8 cellular contexts compared by ENCODE assay signal in the genomic region with DNA sequence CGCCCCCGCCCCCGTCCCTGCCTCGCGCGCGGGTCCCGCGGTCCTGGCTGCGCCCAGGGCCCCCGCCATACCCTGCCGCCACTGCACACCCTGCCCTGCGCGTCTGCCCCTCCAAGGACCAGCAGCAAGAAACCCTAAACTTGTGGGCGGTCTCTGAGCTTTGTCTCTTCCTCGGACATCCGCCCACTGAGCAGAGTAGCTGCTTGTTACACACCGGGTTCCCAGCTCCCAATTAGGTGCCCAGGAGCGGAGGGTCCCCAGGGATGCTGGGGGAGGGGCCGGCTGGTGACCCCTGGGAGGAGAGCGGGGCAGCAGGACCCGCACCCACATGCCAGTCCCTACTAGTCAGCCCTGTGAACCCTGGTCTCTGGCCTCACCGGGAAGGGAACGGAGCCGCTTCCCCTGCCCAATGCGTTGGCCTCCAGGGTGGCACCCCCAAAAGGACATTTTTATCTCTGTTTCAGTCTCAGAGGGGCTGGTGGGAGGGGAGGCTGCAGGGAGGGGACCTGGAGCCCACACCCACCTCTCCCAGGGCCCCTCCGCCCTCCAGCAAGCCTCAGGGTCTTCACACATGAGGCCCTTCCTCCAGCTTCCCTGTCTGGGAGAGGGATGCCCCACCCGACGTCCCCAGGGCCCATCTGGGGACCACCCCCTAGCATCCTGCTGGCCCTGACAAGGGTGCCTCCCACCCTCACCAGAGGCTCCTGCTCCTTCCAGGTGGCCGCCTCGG. TPM values are rescaled to one million over a fixed set of nuclear protein-coding genes. Genes with fewer than 3 reads are reported as not detected.
A peak's percentile ranks its signal among the peaks of the same experiment; 100 is the strongest.
DNase-seq lines count a peak whose midpoint lies in the region; ATAC-seq, FAIRE-seq and TF ChIP-seq lines count a peak whose summit lies in the region.

No MANE protein-coding gene starts in this region.

- H3K27ac ChIP-seq in CD8-positive, alpha-beta memory T cell (ENCODE audit: low read depth, low read length), result peak overlapping the region; percentile 47
- H3K27ac ChIP-seq in HL-60 (replicated peaks), result no peak overlapping the region

- FAIRE-seq in HTR-8/SVneo (lab: Jason Lieb, UNC), result no peak

- no peak overlapping the region for H3K4me3 ChIP-seq in CD8-positive, alpha-beta memory T cell (ENCODE audit: low read length)
- H3K4me3 ChIP-seq in HL-60 (replicated peaks; ENCODE audit: insufficient read depth, low read length), result peak overlapping the region; percentile 33; the same call in 1 of the 2 replicates

- no peak for ATAC-seq in GM18861 (IDR thresholded peaks at IDR 0.05; ENCODE audit: unreplicated experiment)
- no peak for ATAC-seq in GM21360 (IDR thresholded peaks at IDR 0.05; ENCODE audit: unreplicated experiment)

- no peaks in the 10 kb centered on the region for H3K27me3 Mint-ChIP-seq in CD8-positive, alpha-beta memory T cell
- no peaks in the 10 kb centered on the region for H3K27me3 Mint-ChIP-seq in chondrocyte (ENCODE audit: low read depth)
- peaks cover 12% of the 10 kb centered on the region for H3K27me3 Mint-ChIP-seq in nephron (ENCODE audit: low read depth)

- H3K27me3 ChIP-seq in CD8-positive, alpha-beta memory T cell (ENCODE audit: insufficient read depth, low read length, poor library complexity, severe bottlenecking), result no peaks in the 10 kb centered on the region
- no peaks in the 10 kb centered on the region for H3K27me3 ChIP-seq in HL-60 (ENCODE audit: insufficient read depth, poor library complexity, severe bottlenecking)

- peak overlapping the region; percentile 55 to 87 (median 72) for H3K4me3 Mint-ChIP-seq in CD8-positive, alpha-beta memory T cell
- H3K4me3 Mint-ChIP-seq in chondrocyte (ENCODE audit: unreplicated experiment) (peak overlapping the region; percentile 64), nephron (peak overlapping the region; percentile 74 to 80 (median 79))

- CTCF ChIA-PET in CD8-positive, alpha-beta memory T cell (lab: Charles Lee), result interaction anchor here (0.7 to 2.6 kb wide), 26 partner anchors 11 to 338 kb away, joined by 3 to 22 read pairs (median 8); a partner anchor contains a TSS

- peaks cover 0 to 23% (median 6%) of the 10 kb centered on the region in 3 donors for H3K36me3 Mint-ChIP-seq in CD8-positive, alpha-beta memory T cell
- H3K36me3 Mint-ChIP-seq in chondrocyte (ENCODE audit: low read depth) (no peaks in the 10 kb centered on the region), nephron (ENCODE audit: low read depth) (no peaks in the 10 kb centered on the region)

- peak overlapping the region in 5 of 8 donors; percentile 34 to 96 (median 87) for H3K27ac Mint-ChIP-seq in CD8-positive, alpha-beta memory T cell
- H3K27ac Mint-ChIP-seq in chondrocyte (ENCODE audit: unreplicated experiment) (no peak overlapping the region), nephron (no peak overlapping the region)

- DNase-seq in CD8-positive, alpha-beta memory T cell, result peak in 1 of 5 donors; percentile 58
- DNase-seq in HL-60 (ENCODE audit: low read depth in 1 of 2, low spot score in 1 of 2) (no peak), chondrocyte (ENCODE audit: low spot score) (no peak), HTR-8/SVneo (ENCODE audit: insufficient read length, low spot score) (no peak), pons (ENCODE audit: low spot score) (no peak)

- POLR2A ChIA-PET in CD8-positive, alpha-beta memory T cell (lab: Charles Lee), result interaction anchor here (0.6 to 5.7 kb wide), 6 partner anchors 9 to 105 kb away, joined by 3 to 110 read pairs (median 12); a partner anchor contains a TSS

- no peaks in the 10 kb centered on the region for H3K9me3 Mint-ChIP-seq in CD8-positive, alpha-beta memory T cell
- H3K9me3 Mint-ChIP-seq in chondrocyte (ENCODE audit: low read depth) (no peaks in the 10 kb centered on the region), nephron (no peaks in the 10 kb centered on the region)

- H3K4me1 Mint-ChIP-seq in CD8-positive, alpha-beta memory T cell, result peaks cover 20 to 32% (median 23%) of the 10 kb centered on the region in 3 donors
- no peaks in the 10 kb centered on the region for H3K4me1 Mint-ChIP-seq in chondrocyte (ENCODE audit: low read depth)
- H3K4me1 Mint-ChIP-seq in nephron, result no peaks in the 10 kb centered on the region

- H3K36me3 ChIP-seq in CD8-positive, alpha-beta memory T cell (ENCODE audit: insufficient read depth, low read length), result no peaks in the 10 kb centered on the region

- peaks cover 17% of the 10 kb centered on the region for H3K4me1 ChIP-seq in CD8-positive, alpha-beta memory T cell (ENCODE audit: insufficient read depth, low read length)

- no peaks in the 10 kb centered on the region for H3K9me3 ChIP-seq in CD8-positive, alpha-beta memory T cell (ENCODE audit: low read length)

- TF ChIP-seq CTCF in HL-60 (IDR thresholded peaks at IDR 0.05; ENCODE audit: insufficient read depth, low read length), result no peak
- TF ChIP-seq CTCF in chondrocyte (IDR thresholded peaks at IDR 0.05), result no peak
- no peak for TF ChIP-seq CTCF in nephron (IDR thresholded peaks at IDR 0.05; ENCODE audit: unreplicated experiment in 3 of 3)

RNA-seq across cellular contexts. Expression of a gene that starts 10.5 kb away (rescaled TPM):
- 10 to 100 TPM; 21.0 to 21.6 TPM for total RNA-seq in CD8-positive, alpha-beta memory T cell
- 24.7 TPM for polyA plus RNA-seq in CD8-positive, alpha-beta memory T cell
- total RNA-seq in chondrocyte, result 7.8 to 15.0 TPM (median 7.8 TPM) in 3 replicates

RNA-seq across cellular contexts. Expression of a gene that starts 15.4 kb away (rescaled TPM):
- 10 to 100 TPM; 52.3 to 54.5 TPM for total RNA-seq in CD8-positive, alpha-beta memory T cell
- 5.7 TPM for polyA plus RNA-seq in CD8-positive, alpha-beta memory T cell
- 20.4 to 45.3 TPM (median 21.9 TPM) in 3 replicates for total RNA-seq in chondrocyte

RNA-seq across cellular contexts. Expression of a gene that starts 15.8 kb away (rescaled TPM):
- 10 to 100 TPM; 14.3 to 15.5 TPM for total RNA-seq in CD8-positive, alpha-beta memory T cell
- polyA plus RNA-seq in CD8-positive, alpha-beta memory T cell, result 14.8 TPM
- total RNA-seq in chondrocyte, result 7.8 to 8.5 TPM (median 7.9 TPM) in 3 replicates

RNA-seq across cellular contexts. Expression of a gene that starts 53.8 kb away (rescaled TPM):
- not detected for total RNA-seq in CD8-positive, alpha-beta memory T cell
- polyA plus RNA-seq in CD8-positive, alpha-beta memory T cell, result 0.22 TPM
- total RNA-seq in chondrocyte, result 0.79 to 0.99 TPM in 2 of 3 replicates, not detected in the other

Comparison
In these comparisons a context has a peak if more than half of its experiments do, and no peak if none do; other contexts are left out.
1. H3K27ac Mint-ChIP-seq: peak in CD8-positive, alpha-beta memory T cell (5 of 8); none in chondrocyte (single experiment) and nephron (0 of 3).
2. Peak in every context shown above with its lines, with median percentiles within 50 percentile points of each other: H3K4me3 Mint-ChIP-seq.